ENCODE assay signal across 1 cellular context in the genomic region with DNA sequence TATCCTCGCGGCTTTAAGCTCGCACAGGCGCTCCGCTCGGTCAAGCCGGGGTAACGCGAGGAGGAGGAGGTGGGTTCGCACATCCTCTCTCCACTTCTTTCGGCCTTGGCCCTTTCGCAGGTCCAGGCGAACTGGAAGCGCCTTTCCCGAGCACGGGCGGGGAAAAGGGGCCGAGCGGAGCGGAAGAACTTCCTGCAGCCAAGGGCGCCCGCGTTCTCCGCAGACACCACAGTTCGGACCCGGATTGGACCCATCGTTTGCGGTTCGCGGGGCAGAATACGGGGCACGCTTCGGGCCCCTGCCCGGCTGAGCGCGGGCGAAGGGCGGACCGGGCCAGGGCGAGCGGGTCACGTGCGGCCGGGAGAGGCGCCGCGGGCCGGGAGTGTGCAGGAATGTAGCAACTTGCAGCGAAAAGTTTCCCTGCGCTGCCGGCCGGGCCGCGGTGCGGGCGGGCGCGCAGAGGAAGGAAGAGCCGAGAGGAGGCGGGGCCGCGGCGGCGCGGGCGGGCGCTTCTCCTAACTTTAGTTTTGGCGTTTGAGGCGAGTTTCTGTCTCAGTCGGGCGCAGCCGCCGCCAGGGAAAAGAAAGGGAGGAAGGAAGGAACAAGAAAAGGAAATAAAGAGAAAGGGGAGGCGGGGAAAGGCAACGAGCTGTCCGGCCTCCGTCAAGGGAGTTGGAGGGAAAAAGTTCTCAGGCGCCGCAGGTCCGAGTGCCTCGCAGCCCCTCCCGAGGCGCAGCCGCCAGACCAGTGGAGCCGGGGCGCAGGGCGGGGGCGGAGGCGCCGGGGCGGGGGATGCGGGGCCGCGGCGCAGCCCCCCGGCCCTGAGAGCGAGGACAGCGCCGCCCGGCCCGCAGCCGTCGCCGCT.
TF ChIP-seq lines count a peak whose summit lies in the region.

Gene YAP1, plus strand, starts transcription at position 552 of the 865 bp plus-strand sequence. CDS start 402 bp downstream, outside the sequence.

TF ChIP-seq in HepG2, 621 proteins besides CTCF, POLR2A, EP300 and RAD21 (continued from another document and continues in another):
- TF ChIP-seq ZNF18 (CRISPR knock-in tag; IDR thresholded peaks at IDR 0.05; ENCODE audit: insufficient replicate concordance) = peak; percentile 64
- peak; percentile 61; the same call in 1 of the 2 replicates for TF ChIP-seq ZNF614 (CRISPR knock-in tag; IDR thresholded peaks at IDR 0.05; ENCODE audit: borderline replicate concordance)
- peak; percentile 66 for TF ChIP-seq HDAC2 (CRISPR knock-in tag; IDR thresholded peaks at IDR 0.05)
- TF ChIP-seq ZBTB38 (CRISPR knock-in tag; IDR thresholded peaks at IDR 0.05) = peak; percentile 89; the same call in 1 of the 2 replicates
- peak; percentile 55; the same call in 1 of the 2 replicates for TF ChIP-seq ZNF333 (CRISPR knock-in tag; IDR thresholded peaks at IDR 0.05; ENCODE audit: borderline replicate concordance)
- TF ChIP-seq, protein P1, sequence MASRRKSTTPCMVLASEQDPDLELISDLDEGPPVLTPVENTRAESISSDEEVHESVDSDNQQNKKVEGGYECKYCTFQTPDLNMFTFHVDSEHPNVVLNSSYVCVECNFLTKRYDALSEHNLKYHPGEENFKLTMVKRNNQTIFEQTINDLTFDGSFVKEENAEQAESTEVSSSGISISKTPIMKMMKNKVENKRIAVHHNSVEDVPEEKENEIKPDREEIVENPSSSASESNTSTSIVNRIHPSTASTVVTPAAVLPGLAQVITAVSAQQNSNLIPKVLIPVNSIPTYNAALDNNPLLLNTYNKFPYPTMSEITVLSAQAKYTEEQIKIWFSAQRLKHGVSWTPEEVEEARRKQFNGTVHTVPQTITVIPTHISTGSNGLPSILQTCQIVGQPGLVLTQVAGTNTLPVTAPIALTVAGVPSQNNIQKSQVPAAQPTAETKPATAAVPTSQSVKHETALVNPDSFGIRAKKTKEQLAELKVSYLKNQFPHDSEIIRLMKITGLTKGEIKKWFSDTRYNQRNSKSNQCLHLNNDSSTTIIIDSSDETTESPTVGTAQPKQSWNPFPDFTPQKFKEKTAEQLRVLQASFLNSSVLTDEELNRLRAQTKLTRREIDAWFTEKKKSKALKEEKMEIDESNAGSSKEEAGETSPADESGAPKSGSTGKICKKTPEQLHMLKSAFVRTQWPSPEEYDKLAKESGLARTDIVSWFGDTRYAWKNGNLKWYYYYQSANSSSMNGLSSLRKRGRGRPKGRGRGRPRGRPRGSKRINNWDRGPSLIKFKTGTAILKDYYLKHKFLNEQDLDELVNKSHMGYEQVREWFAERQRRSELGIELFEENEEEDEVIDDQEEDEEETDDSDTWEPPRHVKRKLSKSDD (CRISPR knock-in tag; IDR thresholded peaks at IDR 0.05; ENCODE audit: low read depth) = peak; percentile 73; the same call in 1 of the 2 replicates
- no peak for TF ChIP-seq KDM3A (CRISPR knock-in tag; IDR thresholded peaks at IDR 0.05; ENCODE audit: low read depth)
- TF ChIP-seq YY1 (IDR thresholded peaks at IDR 0.05; ENCODE audit: insufficient read depth, insufficient replicate concordance, low read depth, low read length) = peak; percentile 41
- peak; percentile 48; the same call in 1 of the 2 replicates for TF ChIP-seq JDP2 (CRISPR knock-in tag; IDR thresholded peaks at IDR 0.05; ENCODE audit: borderline replicate concordance)
- no peak for TF ChIP-seq TSC22D2 (CRISPR knock-in tag; IDR thresholded peaks at IDR 0.05; ENCODE audit: borderline replicate concordance)
- peak; percentile 49; the same call in 1 of the 2 replicates for TF ChIP-seq ZNF280D (CRISPR knock-in tag; IDR thresholded peaks at IDR 0.05)
- TF ChIP-seq TARDBP (CRISPR knock-in tag; IDR thresholded peaks at IDR 0.05) = peak; percentile 95
- TF ChIP-seq HNRNPUL1 (IDR thresholded peaks at IDR 0.05; ENCODE audit: low read depth, low read length) = no peak; the same call in 1 of the 2 replicates
- TF ChIP-seq ZNF3 (CRISPR knock-in tag; IDR thresholded peaks at IDR 0.05) = no peak
- TF ChIP-seq KLF13 (CRISPR knock-in tag; IDR thresholded peaks at IDR 0.05) = no peak
- no peak; the same call in 1 of the 2 replicates for TF ChIP-seq ZNF639 (CRISPR knock-in tag; conservative IDR thresholded peaks at IDR 0.05)
- TF ChIP-seq SNAPC5 (CRISPR knock-in tag; IDR thresholded peaks at IDR 0.05; ENCODE audit: borderline replicate concordance) = peak; percentile 94
- TF ChIP-seq, protein P2, sequence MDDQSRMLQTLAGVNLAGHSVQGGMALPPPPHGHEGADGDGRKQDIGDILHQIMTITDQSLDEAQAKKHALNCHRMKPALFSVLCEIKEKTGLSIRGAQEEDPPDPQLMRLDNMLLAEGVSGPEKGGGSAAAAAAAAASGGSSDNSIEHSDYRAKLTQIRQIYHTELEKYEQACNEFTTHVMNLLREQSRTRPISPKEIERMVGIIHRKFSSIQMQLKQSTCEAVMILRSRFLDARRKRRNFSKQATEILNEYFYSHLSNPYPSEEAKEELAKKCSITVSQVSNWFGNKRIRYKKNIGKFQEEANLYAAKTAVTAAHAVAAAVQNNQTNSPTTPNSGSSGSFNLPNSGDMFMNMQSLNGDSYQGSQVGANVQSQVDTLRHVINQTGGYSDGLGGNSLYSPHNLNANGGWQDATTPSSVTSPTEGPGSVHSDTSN (CRISPR knock-in tag; IDR thresholded peaks at IDR 0.05; ENCODE audit: borderline replicate concordance) = no peak
- TF ChIP-seq RNF2 (conservative IDR thresholded peaks at IDR 0.05; ENCODE audit: low read depth) = peak; percentile 93
- TF ChIP-seq ZNF382 (CRISPR knock-in tag; IDR thresholded peaks at IDR 0.05; ENCODE audit: borderline replicate concordance) = no peak
- no peak for TF ChIP-seq ZNF124 (CRISPR knock-in tag; IDR thresholded peaks at IDR 0.05)
- TF ChIP-seq MED13 (CRISPR knock-in tag; IDR thresholded peaks at IDR 0.05) = peak; percentile 71; the same call in 1 of the 2 replicates
- TF ChIP-seq ZNF878 (CRISPR knock-in tag; IDR thresholded peaks at IDR 0.05) = peak; percentile 83
- no peak for TF ChIP-seq JUN (CRISPR knock-in tag; IDR thresholded peaks at IDR 0.05)
- TF ChIP-seq SP4 (CRISPR knock-in tag; IDR thresholded peaks at IDR 0.05) = peak; percentile 86
- TF ChIP-seq BRD4 (CRISPR knock-in tag; IDR thresholded peaks at IDR 0.05) = no peak; the same call in none of the 2 replicates
- TF ChIP-seq ZNF274 (CRISPR knock-in tag; IDR thresholded peaks at IDR 0.05) = peak; percentile 72
- peak; percentile 77 for TF ChIP-seq ETV5 (CRISPR knock-in tag; IDR thresholded peaks at IDR 0.05; ENCODE audit: borderline replicate concordance)
- peak; percentile 80; the same call in 1 of the 2 replicates for TF ChIP-seq MTA1 (CRISPR knock-in tag; IDR thresholded peaks at IDR 0.05; ENCODE audit: borderline replicate concordance)
- TF ChIP-seq, protein P3, sequence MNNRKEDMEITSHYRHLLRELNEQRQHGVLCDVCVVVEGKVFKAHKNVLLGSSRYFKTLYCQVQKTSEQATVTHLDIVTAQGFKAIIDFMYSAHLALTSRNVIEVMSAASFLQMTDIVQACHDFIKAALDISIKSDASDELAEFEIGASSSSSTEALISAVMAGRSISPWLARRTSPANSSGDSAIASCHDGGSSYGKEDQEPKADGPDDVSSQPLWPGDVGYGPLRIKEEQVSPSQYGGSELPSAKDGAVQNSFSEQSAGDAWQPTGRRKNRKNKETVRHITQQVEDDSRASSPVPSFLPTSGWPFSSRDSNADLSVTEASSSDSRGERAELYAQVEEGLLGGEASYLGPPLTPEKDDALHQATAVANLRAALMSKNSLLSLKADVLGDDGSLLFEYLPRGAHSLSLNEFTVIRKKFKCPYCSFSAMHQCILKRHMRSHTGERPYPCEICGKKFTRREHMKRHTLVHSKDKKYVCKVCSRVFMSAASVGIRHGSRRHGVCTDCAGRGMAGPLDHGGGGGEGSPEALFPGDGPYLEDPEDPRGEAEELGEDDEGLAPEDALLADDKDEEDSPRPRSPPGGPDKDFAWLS (CRISPR knock-in tag; IDR thresholded peaks at IDR 0.05; ENCODE audit: borderline replicate concordance) = no peak
- TF ChIP-seq ZFYVE20 (CRISPR knock-in tag; IDR thresholded peaks at IDR 0.05; ENCODE audit: borderline replicate concordance, low read depth) = no peak
- TF ChIP-seq ZNF121 (CRISPR knock-in tag; IDR thresholded peaks at IDR 0.05) = no peak; the same call in 1 of the 2 replicates
- TF ChIP-seq CBX2 (IDR thresholded peaks at IDR 0.05; ENCODE audit: low read depth, low read length) = no peak
- TF ChIP-seq CBX2 (CRISPR knock-in tag; IDR thresholded peaks at IDR 0.05; ENCODE audit: low read depth) = 0 out of 2 replicates have a peak, but pooled peaks have one; percentile 65
- no peak for TF ChIP-seq TEAD2 (CRISPR knock-in tag; IDR thresholded peaks at IDR 0.05)
- TF ChIP-seq, protein P4, sequence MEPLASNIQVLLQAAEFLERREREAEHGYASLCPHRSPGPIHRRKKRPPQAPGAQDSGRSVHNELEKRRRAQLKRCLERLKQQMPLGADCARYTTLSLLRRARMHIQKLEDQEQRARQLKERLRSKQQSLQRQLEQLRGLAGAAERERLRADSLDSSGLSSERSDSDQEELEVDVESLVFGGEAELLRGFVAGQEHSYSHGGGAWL (CRISPR knock-in tag; IDR thresholded peaks at IDR 0.05) = peak; percentile 88; the same call in 1 of the 2 replicates
- TF ChIP-seq ZBTB10 (CRISPR knock-in tag; IDR thresholded peaks at IDR 0.05; ENCODE audit: borderline replicate concordance) = no peak
- peak; percentile 61; the same call in 1 of the 2 replicates for TF ChIP-seq ZNF24 (IDR thresholded peaks at IDR 0.05)
